In the genomic region with DNA sequence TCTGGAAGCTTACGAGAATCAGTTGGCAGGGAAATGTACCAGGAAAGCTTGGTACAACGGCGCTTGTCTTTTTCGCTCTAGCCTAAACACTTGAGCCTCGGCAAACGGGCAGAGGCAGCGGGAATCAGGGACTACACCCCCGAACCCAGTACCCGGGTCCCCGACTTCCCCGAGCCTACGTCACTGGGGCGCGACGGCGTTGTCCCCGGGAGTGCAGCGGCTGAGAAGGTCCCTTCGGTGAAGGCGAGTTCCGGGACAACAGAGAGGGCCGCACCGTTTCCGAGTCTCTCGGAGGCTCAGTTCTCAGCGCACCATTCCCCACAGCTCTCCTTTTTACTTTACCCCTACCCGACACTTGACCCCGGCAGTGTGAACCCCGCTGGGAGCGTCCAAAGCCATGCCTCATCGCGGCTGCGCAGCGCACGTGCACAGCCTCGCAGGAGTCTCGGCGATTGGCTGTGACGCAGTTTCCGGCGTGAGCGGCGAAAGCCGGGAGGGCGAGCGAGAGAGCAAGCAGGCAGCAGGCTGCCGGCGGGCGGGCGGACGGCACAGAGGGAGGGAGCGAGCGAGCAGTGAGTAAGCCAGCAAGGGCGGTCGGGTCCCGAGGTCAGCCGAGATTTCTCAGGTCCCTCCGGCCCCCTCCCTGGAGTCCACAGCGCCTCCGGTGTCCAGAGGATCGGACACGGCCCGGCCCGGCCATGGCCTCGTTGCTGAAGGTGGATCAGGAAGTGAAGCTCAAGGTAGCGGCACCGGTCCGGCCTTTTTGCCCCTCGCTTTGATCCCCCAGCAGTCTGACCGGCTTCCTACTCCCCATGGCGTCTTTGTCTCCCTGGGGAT, we compare ENCODE assay signal across 1 cellular context.
TF ChIP-seq lines count a peak whose summit lies in the region.

A gene with protein sequence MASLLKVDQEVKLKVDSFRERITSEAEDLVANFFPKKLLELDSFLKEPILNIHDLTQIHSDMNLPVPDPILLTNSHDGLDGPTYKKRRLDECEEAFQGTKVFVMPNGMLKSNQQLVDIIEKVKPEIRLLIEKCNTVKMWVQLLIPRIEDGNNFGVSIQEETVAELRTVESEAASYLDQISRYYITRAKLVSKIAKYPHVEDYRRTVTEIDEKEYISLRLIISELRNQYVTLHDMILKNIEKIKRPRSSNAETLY (plus strand): TSS at position 464 of the 837 bp plus-strand sequence. CDS start 235 bp downstream, at position 699.

TF ChIP-seq in K562, 482 proteins besides CTCF, POLR2A, EP300 and RAD21 (continued from another document and continues in another):
- TF ChIP-seq HDAC1 (IDR thresholded peaks at IDR 0.05) (peak; percentile 92 to 100; a peak in 3 of 4 replicates), ZNF445 (CRISPR knock-in tag; IDR thresholded peaks at IDR 0.05; ENCODE audit: low read depth) (no peak), ZNF778 (CRISPR knock-in tag; IDR thresholded peaks at IDR 0.05) (no peak), RBM25 (IDR thresholded peaks at IDR 0.05; ENCODE audit: low read depth, low read length, severe bottlenecking) (no peak), ZNF583 (CRISPR knock-in tag; IDR thresholded peaks at IDR 0.05) (no peak), ETV5 (CRISPR knock-in tag; IDR thresholded peaks at IDR 0.05; ENCODE audit: low read depth) (peak; percentile 82), GTF2F1 (IDR thresholded peaks at IDR 0.05; ENCODE audit: low read depth, low read length) (peak; percentile 81), TCF7L2 (IDR thresholded peaks at IDR 0.05; ENCODE audit: low read depth, low read length) (no peak), ZNF274 (IDR thresholded peaks at IDR 0.05; ENCODE audit: borderline replicate concordance, low read depth, low read length) (no peak), HDAC8 (tag; IDR thresholded peaks at IDR 0.05) (peak; percentile 64; the same call in 1 of the 2 replicates), TGIF2 (CRISPR knock-in tag; IDR thresholded peaks at IDR 0.05) (no peak), FOXP1 (CRISPR knock-in tag; IDR thresholded peaks at IDR 0.05) (peak; percentile 87), HDAC6 (IDR thresholded peaks at IDR 0.05; ENCODE audit: low read depth, low read length) (no peak), RCOR1 (IDR thresholded peaks at IDR 0.05; ENCODE audit: borderline replicate concordance in 1 of 2, low read depth in 2 of 2, low read length in 2 of 2) (peak in 1 of 2 experiments; percentile 59; a peak in 3 of 4 replicates), ZNF780A (CRISPR knock-in tag; IDR thresholded peaks at IDR 0.05) (no peak), ZNF143 (CRISPR knock-in tag; IDR thresholded peaks at IDR 0.05) (no peak), CREB1 (IDR thresholded peaks at IDR 0.05) (peak; percentile 96), CREB1 (CRISPR knock-in tag; IDR thresholded peaks at IDR 0.05) (peak; percentile 98), TAF9B (IDR thresholded peaks at IDR 0.05; ENCODE audit: partially characterized antibody) (peak; percentile 75), ZNF316 (IDR thresholded peaks at IDR 0.05) (no peak), MEF2D (tag; conservative IDR thresholded peaks at IDR 0.05; ENCODE audit: low read depth) (no peak), MEF2A (IDR thresholded peaks at IDR 0.05; ENCODE audit: control insufficient read depth, low read depth, low read length) (no peak), ZNF589 (CRISPR knock-in tag; IDR thresholded peaks at IDR 0.05; ENCODE audit: low read depth) (no peak), ZNF121 (CRISPR knock-in tag; conservative IDR thresholded peaks at IDR 0.05) (no peak), CREM (IDR thresholded peaks at IDR 0.05; ENCODE audit: low read depth) (peak; percentile 98), PHB (CRISPR knock-in tag; IDR thresholded peaks at IDR 0.05) (no peak)
- TF ChIP-seq, protein P1, sequence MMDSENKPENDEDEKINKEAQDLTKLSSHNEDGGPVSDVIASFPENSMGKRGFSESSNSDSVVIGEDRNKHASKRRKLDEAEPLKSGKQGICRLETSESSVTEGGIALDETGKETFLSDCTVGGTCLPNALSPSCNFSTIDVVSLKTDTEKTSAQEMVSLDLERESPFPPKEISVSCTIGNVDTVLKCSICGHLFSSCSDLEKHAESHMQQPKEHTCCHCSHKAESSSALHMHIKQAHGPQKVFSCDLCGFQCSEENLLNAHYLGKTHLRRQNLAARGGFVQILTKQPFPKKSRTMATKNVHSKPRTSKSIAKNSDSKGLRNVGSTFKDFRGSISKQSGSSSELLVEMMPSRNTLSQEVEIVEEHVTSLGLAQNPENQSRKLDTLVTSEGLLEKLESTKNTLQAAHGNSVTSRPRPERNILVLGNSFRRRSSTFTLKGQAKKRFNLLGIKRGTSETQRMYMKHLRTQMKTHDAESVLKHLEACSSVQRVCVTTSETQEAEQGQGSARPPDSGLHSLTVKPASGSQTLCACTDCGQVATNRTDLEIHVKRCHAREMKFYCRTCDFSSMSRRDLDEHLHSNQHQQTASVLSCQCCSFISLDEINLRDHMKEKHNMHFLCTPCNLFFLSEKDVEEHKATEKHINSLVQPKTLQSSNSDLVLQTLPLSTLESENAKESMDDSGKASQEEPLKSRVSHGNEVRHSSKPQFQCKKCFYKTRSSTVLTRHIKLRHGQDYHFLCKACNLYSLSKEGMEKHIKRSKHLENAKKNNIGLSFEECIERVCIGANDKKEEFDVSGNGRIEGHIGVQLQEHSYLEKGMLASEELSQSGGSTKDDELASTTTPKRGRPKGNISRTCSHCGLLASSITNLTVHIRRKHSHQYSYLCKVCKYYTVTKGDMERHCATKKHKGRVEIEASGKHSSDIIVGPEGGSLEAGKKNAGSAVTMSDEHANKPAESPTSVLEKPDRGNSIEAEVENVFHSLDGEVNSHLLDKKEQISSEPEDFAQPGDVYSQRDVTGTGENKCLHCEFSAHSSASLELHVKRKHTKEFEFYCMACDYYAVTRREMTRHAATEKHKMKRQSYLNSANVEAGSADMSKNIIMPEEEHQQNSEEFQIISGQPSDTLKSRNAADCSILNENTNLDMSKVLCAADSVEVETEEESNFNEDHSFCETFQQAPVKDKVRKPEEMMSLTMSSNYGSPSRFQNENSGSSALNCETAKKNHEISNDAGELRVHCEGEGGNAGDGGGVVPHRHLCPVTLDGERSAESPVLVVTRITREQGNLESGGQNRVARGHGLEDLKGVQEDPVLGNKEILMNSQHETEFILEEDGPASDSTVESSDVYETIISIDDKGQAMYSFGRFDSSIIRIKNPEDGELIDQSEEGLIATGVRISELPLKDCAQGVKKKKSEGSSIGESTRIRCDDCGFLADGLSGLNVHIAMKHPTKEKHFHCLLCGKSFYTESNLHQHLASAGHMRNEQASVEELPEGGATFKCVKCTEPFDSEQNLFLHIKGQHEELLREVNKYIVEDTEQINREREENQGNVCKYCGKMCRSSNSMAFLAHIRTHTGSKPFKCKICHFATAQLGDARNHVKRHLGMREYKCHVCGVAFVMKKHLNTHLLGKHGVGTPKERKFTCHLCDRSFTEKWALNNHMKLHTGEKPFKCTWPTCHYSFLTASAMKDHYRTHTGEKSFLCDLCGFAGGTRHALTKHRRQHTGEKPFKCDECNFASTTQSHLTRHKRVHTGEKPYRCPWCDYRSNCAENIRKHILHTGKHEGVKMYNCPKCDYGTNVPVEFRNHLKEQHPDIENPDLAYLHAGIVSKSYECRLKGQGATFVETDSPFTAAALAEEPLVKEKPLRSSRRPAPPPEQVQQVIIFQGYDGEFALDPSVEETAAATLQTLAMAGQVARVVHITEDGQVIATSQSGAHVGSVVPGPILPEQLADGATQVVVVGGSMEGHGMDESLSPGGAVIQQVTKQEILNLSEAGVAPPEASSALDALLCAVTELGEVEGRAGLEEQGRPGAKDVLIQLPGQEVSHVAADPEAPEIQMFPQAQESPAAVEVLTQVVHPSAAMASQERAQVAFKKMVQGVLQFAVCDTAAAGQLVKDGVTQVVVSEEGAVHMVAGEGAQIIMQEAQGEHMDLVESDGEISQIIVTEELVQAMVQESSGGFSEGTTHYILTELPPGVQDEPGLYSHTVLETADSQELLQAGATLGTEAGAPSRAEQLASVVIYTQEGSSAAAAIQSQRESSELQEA (IDR thresholded peaks at IDR 0.05; ENCODE audit: low read depth): 0 out of 2 replicates have a peak, but pooled peaks have one; percentile 9
- TF ChIP-seq, protein P2, sequence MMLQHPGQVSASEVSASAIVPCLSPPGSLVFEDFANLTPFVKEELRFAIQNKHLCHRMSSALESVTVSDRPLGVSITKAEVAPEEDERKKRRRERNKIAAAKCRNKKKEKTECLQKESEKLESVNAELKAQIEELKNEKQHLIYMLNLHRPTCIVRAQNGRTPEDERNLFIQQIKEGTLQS (IDR thresholded peaks at IDR 0.05): no peak; the same call in 1 of the 2 replicates
- TF ChIP-seq, protein P2 (CRISPR knock-in tag; conservative IDR thresholded peaks at IDR 0.05): peak; percentile 77
- TF ChIP-seq, protein P3, sequence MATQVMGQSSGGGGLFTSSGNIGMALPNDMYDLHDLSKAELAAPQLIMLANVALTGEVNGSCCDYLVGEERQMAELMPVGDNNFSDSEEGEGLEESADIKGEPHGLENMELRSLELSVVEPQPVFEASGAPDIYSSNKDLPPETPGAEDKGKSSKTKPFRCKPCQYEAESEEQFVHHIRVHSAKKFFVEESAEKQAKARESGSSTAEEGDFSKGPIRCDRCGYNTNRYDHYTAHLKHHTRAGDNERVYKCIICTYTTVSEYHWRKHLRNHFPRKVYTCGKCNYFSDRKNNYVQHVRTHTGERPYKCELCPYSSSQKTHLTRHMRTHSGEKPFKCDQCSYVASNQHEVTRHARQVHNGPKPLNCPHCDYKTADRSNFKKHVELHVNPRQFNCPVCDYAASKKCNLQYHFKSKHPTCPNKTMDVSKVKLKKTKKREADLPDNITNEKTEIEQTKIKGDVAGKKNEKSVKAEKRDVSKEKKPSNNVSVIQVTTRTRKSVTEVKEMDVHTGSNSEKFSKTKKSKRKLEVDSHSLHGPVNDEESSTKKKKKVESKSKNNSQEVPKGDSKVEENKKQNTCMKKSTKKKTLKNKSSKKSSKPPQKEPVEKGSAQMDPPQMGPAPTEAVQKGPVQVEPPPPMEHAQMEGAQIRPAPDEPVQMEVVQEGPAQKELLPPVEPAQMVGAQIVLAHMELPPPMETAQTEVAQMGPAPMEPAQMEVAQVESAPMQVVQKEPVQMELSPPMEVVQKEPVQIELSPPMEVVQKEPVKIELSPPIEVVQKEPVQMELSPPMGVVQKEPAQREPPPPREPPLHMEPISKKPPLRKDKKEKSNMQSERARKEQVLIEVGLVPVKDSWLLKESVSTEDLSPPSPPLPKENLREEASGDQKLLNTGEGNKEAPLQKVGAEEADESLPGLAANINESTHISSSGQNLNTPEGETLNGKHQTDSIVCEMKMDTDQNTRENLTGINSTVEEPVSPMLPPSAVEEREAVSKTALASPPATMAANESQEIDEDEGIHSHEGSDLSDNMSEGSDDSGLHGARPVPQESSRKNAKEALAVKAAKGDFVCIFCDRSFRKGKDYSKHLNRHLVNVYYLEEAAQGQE (CRISPR knock-in tag; IDR thresholded peaks at IDR 0.05; ENCODE audit: low read depth): no peak; the same call in 1 of the 2 replicates
- TF ChIP-seq, protein P4, sequence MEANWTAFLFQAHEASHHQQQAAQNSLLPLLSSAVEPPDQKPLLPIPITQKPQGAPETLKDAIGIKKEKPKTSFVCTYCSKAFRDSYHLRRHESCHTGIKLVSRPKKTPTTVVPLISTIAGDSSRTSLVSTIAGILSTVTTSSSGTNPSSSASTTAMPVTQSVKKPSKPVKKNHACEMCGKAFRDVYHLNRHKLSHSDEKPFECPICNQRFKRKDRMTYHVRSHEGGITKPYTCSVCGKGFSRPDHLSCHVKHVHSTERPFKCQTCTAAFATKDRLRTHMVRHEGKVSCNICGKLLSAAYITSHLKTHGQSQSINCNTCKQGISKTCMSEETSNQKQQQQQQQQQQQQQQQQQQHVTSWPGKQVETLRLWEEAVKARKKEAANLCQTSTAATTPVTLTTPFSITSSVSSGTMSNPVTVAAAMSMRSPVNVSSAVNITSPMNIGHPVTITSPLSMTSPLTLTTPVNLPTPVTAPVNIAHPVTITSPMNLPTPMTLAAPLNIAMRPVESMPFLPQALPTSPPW (CRISPR knock-in tag; IDR thresholded peaks at IDR 0.05): peak; percentile 55
- TF ChIP-seq, protein P5, sequence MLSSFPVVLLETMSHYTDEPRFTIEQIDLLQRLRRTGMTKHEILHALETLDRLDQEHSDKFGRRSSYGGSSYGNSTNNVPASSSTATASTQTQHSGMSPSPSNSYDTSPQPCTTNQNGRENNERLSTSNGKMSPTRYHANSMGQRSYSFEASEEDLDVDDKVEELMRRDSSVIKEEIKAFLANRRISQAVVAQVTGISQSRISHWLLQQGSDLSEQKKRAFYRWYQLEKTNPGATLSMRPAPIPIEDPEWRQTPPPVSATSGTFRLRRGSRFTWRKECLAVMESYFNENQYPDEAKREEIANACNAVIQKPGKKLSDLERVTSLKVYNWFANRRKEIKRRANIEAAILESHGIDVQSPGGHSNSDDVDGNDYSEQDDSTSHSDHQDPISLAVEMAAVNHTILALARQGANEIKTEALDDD (IDR thresholded peaks at IDR 0.05): no peak
- TF ChIP-seq, protein P6, sequence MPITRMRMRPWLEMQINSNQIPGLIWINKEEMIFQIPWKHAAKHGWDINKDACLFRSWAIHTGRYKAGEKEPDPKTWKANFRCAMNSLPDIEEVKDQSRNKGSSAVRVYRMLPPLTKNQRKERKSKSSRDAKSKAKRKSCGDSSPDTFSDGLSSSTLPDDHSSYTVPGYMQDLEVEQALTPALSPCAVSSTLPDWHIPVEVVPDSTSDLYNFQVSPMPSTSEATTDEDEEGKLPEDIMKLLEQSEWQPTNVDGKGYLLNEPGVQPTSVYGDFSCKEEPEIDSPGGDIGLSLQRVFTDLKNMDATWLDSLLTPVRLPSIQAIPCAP (CRISPR knock-in tag; IDR thresholded peaks at IDR 0.05; ENCODE audit: borderline replicate concordance): no peak
- TF ChIP-seq, protein P7, sequence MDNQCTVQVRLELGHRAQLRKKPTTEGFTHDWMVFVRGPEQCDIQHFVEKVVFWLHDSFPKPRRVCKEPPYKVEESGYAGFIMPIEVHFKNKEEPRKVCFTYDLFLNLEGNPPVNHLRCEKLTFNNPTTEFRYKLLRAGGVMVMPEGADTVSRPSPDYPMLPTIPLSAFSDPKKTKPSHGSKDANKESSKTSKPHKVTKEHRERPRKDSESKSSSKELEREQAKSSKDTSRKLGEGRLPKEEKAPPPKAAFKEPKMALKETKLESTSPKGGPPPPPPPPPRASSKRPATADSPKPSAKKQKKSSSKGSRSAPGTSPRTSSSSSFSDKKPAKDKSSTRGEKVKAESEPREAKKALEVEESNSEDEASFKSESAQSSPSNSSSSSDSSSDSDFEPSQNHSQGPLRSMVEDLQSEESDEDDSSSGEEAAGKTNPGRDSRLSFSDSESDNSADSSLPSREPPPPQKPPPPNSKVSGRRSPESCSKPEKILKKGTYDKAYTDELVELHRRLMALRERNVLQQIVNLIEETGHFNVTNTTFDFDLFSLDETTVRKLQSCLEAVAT (IDR thresholded peaks at IDR 0.05): 0 out of 4 replicates have a peak, but pooled peaks have one; percentile 9 to 90
